In genomic region chr20:40688129-40689099, GRCh38 we compare ENCODE assay signal across 8 cellular contexts. TPM values are rescaled to one million over a fixed set of nuclear protein-coding genes. Genes with fewer than 3 reads are reported as not detected.
DNase-seq lines count a peak whose midpoint lies in the region; ATAC-seq and TF ChIP-seq lines count a peak whose summit lies in the region.

No MANE protein-coding gene starts in this region.

- H3K9ac ChIP-seq in colonic mucosa (ENCODE audit: low read depth in 2 of 2, low read length in 2 of 2) = peak overlapping the region in 1 of 2 donors; percentile 69
- H3K9ac ChIP-seq in Karpas-422 (ENCODE audit: low read length) = no peak overlapping the region

- DNase-seq in Ammon's horn (ENCODE audit: low spot score) (peak; percentile 44), colonic mucosa (no peak), lung microvascular endothelial cell (ENCODE audit: low read depth in 2 of 2) (peak; percentile 10 to 43), upper lobe of right lung (no peak), Karpas-422 (no peak)

- H3K4me3 ChIP-seq in colonic mucosa (peak overlapping the region; percentile 59), upper lobe of right lung (peak overlapping the region; percentile 59), Karpas-422 (ENCODE audit: low read length) (no peak overlapping the region)

- peak; percentile 0 for ATAC-seq in upper lobe of right lung
- no peak for ATAC-seq in HG02571 (IDR thresholded peaks at IDR 0.05; ENCODE audit: unreplicated experiment)
- ATAC-seq in HG03439 (IDR thresholded peaks at IDR 0.05; ENCODE audit: unreplicated experiment) = no peak

- no peak overlapping the region for H3K27ac Mint-ChIP-seq in IgD-negative memory B cell

- peaks cover 86% of the 10 kb centered on the region for H3K27me3 ChIP-seq in colonic mucosa
- H3K27me3 ChIP-seq in upper lobe of right lung = peaks cover 32% of the 10 kb centered on the region
- no peaks in the 10 kb centered on the region for H3K27me3 ChIP-seq in Karpas-422 (ENCODE audit: low read length)

- peaks cover 2 to 9% (median 7%) of the 10 kb centered on the region in 3 donors for H3K4me1 Mint-ChIP-seq in IgD-negative memory B cell

- H3K4me2 ChIP-seq in Karpas-422 (ENCODE audit: low read depth, low read length, poor library complexity, severe bottlenecking) = no peak overlapping the region

- peaks cover 69% of the 10 kb centered on the region for H3K27me3 Mint-ChIP-seq in IgD-negative memory B cell

- H3K4me3 Mint-ChIP-seq in IgD-negative memory B cell = peak overlapping the region in 3 of 4 donors; percentile 39 to 64 (median 49)

- peak overlapping the region; percentile 79 for H3K27ac ChIP-seq in colonic mucosa
- peak overlapping the region; percentile 83 for H3K27ac ChIP-seq in upper lobe of right lung
- H3K27ac ChIP-seq in Karpas-422 (ENCODE audit: low read length) = no peak overlapping the region

- intact Hi-C loops in colonic mucosa (cut with DNase I) (no loop called here), upper lobe of right lung (cut with DNase I) (no loop called here)

- no peaks in the 10 kb centered on the region for H3K9me3 ChIP-seq in colonic mucosa
- H3K9me3 ChIP-seq in upper lobe of right lung = no peaks in the 10 kb centered on the region
- no peaks in the 10 kb centered on the region for H3K9me3 ChIP-seq in Karpas-422 (ENCODE audit: low read length)

- H2AFZ ChIP-seq in Karpas-422 (ENCODE audit: low read length) = no peak overlapping the region

- no peaks in the 10 kb centered on the region; the same call in 1 of the 2 replicates for H4K20me1 ChIP-seq in Karpas-422 (ENCODE audit: insufficient read depth, low read depth, low read length)

- H3K9me3 Mint-ChIP-seq in IgD-negative memory B cell = no peaks in the 10 kb centered on the region

- no peaks in the 10 kb centered on the region for H3K36me3 Mint-ChIP-seq in IgD-negative memory B cell

- no peaks in the 10 kb centered on the region for H3K36me3 ChIP-seq in colonic mucosa
- H3K36me3 ChIP-seq in upper lobe of right lung = no peaks in the 10 kb centered on the region
- no peaks in the 10 kb centered on the region for H3K36me3 ChIP-seq in Karpas-422 (ENCODE audit: insufficient read depth, low read length)

- no peaks in the 10 kb centered on the region for H3K79me2 ChIP-seq in Karpas-422 (ENCODE audit: low read length)

- H3K4me1 ChIP-seq in colonic mucosa (peaks cover 11% of the 10 kb centered on the region), upper lobe of right lung (peaks cover 21% of the 10 kb centered on the region), Karpas-422 (ENCODE audit: low read length) (no peaks in the 10 kb centered on the region)

- TF ChIP-seq CTCF in colonic mucosa (IDR thresholded peaks at IDR 0.05) (no peak), upper lobe of right lung (IDR thresholded peaks at IDR 0.05) (no peak)

- no peaks in the 10 kb centered on the region for H3K9me2 ChIP-seq in Karpas-422 (replicated peaks; ENCODE audit: insufficient read depth, low read length)

RNA-seq across cellular contexts. Expression of gene MAFB, which starts 0.6 kb away (rescaled TPM):
- not detected for polyA plus RNA-seq in IgD-negative memory B cell
- total RNA-seq in colonic mucosa = 10 to 100 TPM in 1 of 2 donors, 1 to 10 TPM in 1; 2.8 to 11.2 TPM
- 1.3 and 3.0 TPM in 2 replicates for total RNA-seq in lung microvascular endothelial cell
- 37.3 TPM for total RNA-seq in upper lobe of right lung
- total RNA-seq in Karpas-422 (2014; rRNA removed; shearing (Covaris generic); ENCODE audit: low replicate concordance) = not detected in 2 replicates

Comparison
In these comparisons a context has a peak if more than half of its experiments do, and no peak if none do; other contexts are left out.
1. DNase-seq: peak in Ammon's horn (single experiment) and lung microvascular endothelial cell (2 of 2); none in colonic mucosa (single experiment), upper lobe of right lung (single experiment) and Karpas-422 (single experiment).